In genomic region chr6:65248211-65248610, GRCh38 we compare ENCODE assay signal across 29 cellular contexts.
"Had no signal": no experiment of that assay in that cellular context is flagged by ENCODE, and none has a peak within 500 bp of the region (broad histone marks: within the 10 kb centered on the region; RNA-seq: fewer than 3 reads in every experiment).

No MANE protein-coding gene starts in this region.

- H3K9me3 ChIP-seq: suprapubic skin, testis, thoracic aorta, thyroid gland, tibial artery, tibial nerve, transverse colon, upper lobe of left lung, upper lobe of right lung, uterus, vagina had no signal

- FAIRE-seq: urothelium cell line had no signal

- H3K4me1 ChIP-seq: stomach, suprapubic skin, testis, thyroid gland, tibial artery, tibial nerve, transverse colon, upper lobe of left lung, upper lobe of right lung, uterus, vagina had no signal

- H3K4me3 ChIP-seq: stomach, suprapubic skin, testis, thoracic aorta, thyroid gland, tibial artery, tibial nerve, transverse colon, upper lobe of left lung, upper lobe of right lung, uterus, vagina had no signal

- H3K4me1 Mint-ChIP-seq: stimulated activated effector memory CD8-positive, alpha-beta T cell treated with anti-CD3 and anti-CD28 coated beads, Interleukin-12 subunit alpha, Interleukin-12 subunit beta, amount 100 ng/mL, for 72 hours; stimulated activated memory B cell treated with anti-CD40 and anti-IgM and Interleukin-4, amounts not matched to agents 10 μg/mL and 1 μg/mL and 100 μg/mL, for 72 hours; stimulated activated naive B cell treated with anti-CD40 and anti-IgM and Interleukin-4, amounts not matched to agents 10 μg/mL and 1 μg/mL and 100 μg/mL, for 72 hours; stimulated activated naive CD8-positive, alpha-beta T cell treated with anti-CD3 and anti-CD28 coated beads, Interleukin-15, amount 100 ng/mL, for 72 hours had no signal

- H3K27ac Mint-ChIP-seq: stimulated activated effector memory CD8-positive, alpha-beta T cell treated with anti-CD3 and anti-CD28 coated beads, Interleukin-12 subunit alpha, Interleukin-12 subunit beta, amount 100 ng/mL, for 72 hours; stimulated activated memory B cell treated with anti-CD40 and anti-IgM and Interleukin-4, amounts not matched to agents 10 μg/mL and 1 μg/mL and 100 μg/mL, for 72 hours; stimulated activated naive B cell treated with anti-CD40 and anti-IgM and Interleukin-4, amounts not matched to agents 10 μg/mL and 1 μg/mL and 100 μg/mL, for 72 hours; stimulated activated naive CD8-positive, alpha-beta T cell treated with anti-CD3 and anti-CD28 coated beads, Interleukin-15, amount 100 ng/mL, for 72 hours; stimulated activated naive CD8-positive, alpha-beta T cell treated with anti-CD3 and anti-CD28 coated beads, Interleukin-15, Interleukin-2, amounts not matched to agents 100 ng/mL and 50 ng/mL, for 24 hours; type B pancreatic cell had no signal

- H3K9me3 Mint-ChIP-seq: stimulated activated memory B cell treated with anti-CD40 and anti-IgM and Interleukin-4, amounts not matched to agents 10 μg/mL and 1 μg/mL and 100 μg/mL, for 72 hours; stimulated activated naive CD8-positive, alpha-beta T cell treated with anti-CD3 and anti-CD28 coated beads, Interleukin-15, amount 100 ng/mL, for 72 hours; type B pancreatic cell had no signal

- H3K4me3 Mint-ChIP-seq: stimulated activated effector memory CD8-positive, alpha-beta T cell treated with anti-CD3 and anti-CD28 coated beads, Interleukin-12 subunit alpha, Interleukin-12 subunit beta, amount 100 ng/mL, for 72 hours; stimulated activated memory B cell treated with anti-CD40 and anti-IgM and Interleukin-4, amounts not matched to agents 10 μg/mL and 1 μg/mL and 100 μg/mL, for 72 hours; stimulated activated naive B cell treated with anti-CD40 and anti-IgM and Interleukin-4, amounts not matched to agents 10 μg/mL and 1 μg/mL and 100 μg/mL, for 72 hours; stimulated activated naive CD8-positive, alpha-beta T cell treated with anti-CD3 and anti-CD28 coated beads, Interleukin-15, amount 100 ng/mL, for 72 hours; stimulated activated naive CD8-positive, alpha-beta T cell treated with anti-CD3 and anti-CD28 coated beads, Interleukin-15, Interleukin-2, amounts not matched to agents 100 ng/mL and 50 ng/mL, for 24 hours; type B pancreatic cell had no signal

- H3K27ac ChIP-seq: stomach, suprapubic skin, testis, thoracic aorta, thyroid gland, tibial artery, tibial nerve, transverse colon, upper lobe of left lung, upper lobe of right lung, uterus, vagina had no signal

- DNase-seq: stimulated activated CD4-positive, alpha-beta T cell treated with anti-CD3 and anti-CD28 coated beads, Interleukin-2, amount 100 ng/mL, for 48 hours; stimulated activated CD4-positive, alpha-beta T cell treated with anti-CD3 and anti-CD28 coated beads, Interleukin-4, amount 100 ng/mL, for 1 hour; stimulated activated CD4-positive, alpha-beta T cell treated with anti-CD3 and anti-CD28 coated beads, Interleukin-4, amount 100 ng/mL, for 24 hours; stimulated activated CD4-positive, alpha-beta T cell treated with anti-CD3 and anti-CD28 coated beads, Interleukin-4, amount 100 ng/mL, for 4 hours; stimulated activated CD8-positive, alpha-beta memory T cell treated with anti-CD3 and anti-CD28 coated beads, Interleukin-4, amount 100 ng/mL, for 48 hours; stimulated activated naive B cell treated with anti-CD40 and anti-IgM and Interleukin-4, amounts not matched to agents 10 μg/mL and 1 μg/mL and 100 μg/mL, for 72 hours; stimulated activated naive CD4-positive, alpha-beta T cell; stimulated activated naive CD4-positive, alpha-beta T cell treated with Interleukin-2 at 50 U/mL for 16 hours; stimulated activated naive CD8-positive, alpha-beta T cell treated with anti-CD3 and anti-CD28 coated beads, Interleukin-15, amount 100 ng/mL, for 72 hours; stimulated activated naive CD8-positive, alpha-beta T cell treated with anti-CD3 and anti-CD28 coated beads, Interleukin-15, Interleukin-2, amounts not matched to agents 100 U/mL and 50 U/mL, for 24 hours; stomach; substantia nigra; testis; thyroid gland; tibial artery; transverse colon; trophoblast cell; upper lobe of left lung; upper lobe of right lung; uterus had no signal

- H3K36me3 ChIP-seq: stomach, suprapubic skin, thoracic aorta, thyroid gland, tibial artery, tibial nerve, transverse colon, upper lobe of left lung, upper lobe of right lung, uterus, vagina had no signal

- H3K36me3 Mint-ChIP-seq: stimulated activated effector memory CD8-positive, alpha-beta T cell treated with anti-CD3 and anti-CD28 coated beads, Interleukin-12 subunit alpha, Interleukin-12 subunit beta, amount 100 ng/mL, for 72 hours; stimulated activated memory B cell treated with anti-CD40 and anti-IgM and Interleukin-4, amounts not matched to agents 10 μg/mL and 1 μg/mL and 100 μg/mL, for 72 hours; stimulated activated naive B cell treated with anti-CD40 and anti-IgM and Interleukin-4, amounts not matched to agents 10 μg/mL and 1 μg/mL and 100 μg/mL, for 72 hours; type B pancreatic cell had no signal

- ATAC-seq: stimulated activated effector memory CD8-positive, alpha-beta T cell treated with anti-CD3 and anti-CD28 coated beads, Interleukin-12 subunit alpha, Interleukin-12 subunit beta, amount 100 ng/mL, for 72 hours; stimulated activated memory B cell treated with anti-CD40 and anti-IgM and Interleukin-4, amounts not matched to agents 10 μg/mL and 1 μg/mL and 100 μg/mL, for 72 hours; stimulated activated naive B cell treated with anti-CD40 and anti-IgM and Interleukin-4, amounts not matched to agents 10 μg/mL and 1 μg/mL and 100 μg/mL, for 72 hours; stimulated activated naive CD8-positive, alpha-beta T cell treated with anti-CD3 and anti-CD28 coated beads, Interleukin-15, amount 100 ng/mL, for 72 hours; stimulated activated naive CD8-positive, alpha-beta T cell treated with anti-CD3 and anti-CD28 coated beads, Interleukin-15, Interleukin-2, amounts not matched to agents 100 U/mL and 50 U/mL, for 24 hours; upper lobe of right lung had no signal

- H3K27me3 Mint-ChIP-seq: stimulated activated memory B cell treated with anti-CD40 and anti-IgM and Interleukin-4, amounts not matched to agents 10 μg/mL and 1 μg/mL and 100 μg/mL, for 72 hours; stimulated activated naive B cell treated with anti-CD40 and anti-IgM and Interleukin-4, amounts not matched to agents 10 μg/mL and 1 μg/mL and 100 μg/mL, for 72 hours; stimulated activated naive CD8-positive, alpha-beta T cell treated with anti-CD3 and anti-CD28 coated beads, Interleukin-15, amount 100 ng/mL, for 72 hours; stimulated activated naive CD8-positive, alpha-beta T cell treated with anti-CD3 and anti-CD28 coated beads, Interleukin-15, Interleukin-2, amounts not matched to agents 100 ng/mL and 50 ng/mL, for 24 hours; type B pancreatic cell had no signal

- H3K27me3 ChIP-seq: stomach, suprapubic skin, testis, thyroid gland, tibial artery, tibial nerve, transverse colon, upper lobe of left lung, upper lobe of right lung, uterus, vagina had no signal
